In the genomic region with DNA sequence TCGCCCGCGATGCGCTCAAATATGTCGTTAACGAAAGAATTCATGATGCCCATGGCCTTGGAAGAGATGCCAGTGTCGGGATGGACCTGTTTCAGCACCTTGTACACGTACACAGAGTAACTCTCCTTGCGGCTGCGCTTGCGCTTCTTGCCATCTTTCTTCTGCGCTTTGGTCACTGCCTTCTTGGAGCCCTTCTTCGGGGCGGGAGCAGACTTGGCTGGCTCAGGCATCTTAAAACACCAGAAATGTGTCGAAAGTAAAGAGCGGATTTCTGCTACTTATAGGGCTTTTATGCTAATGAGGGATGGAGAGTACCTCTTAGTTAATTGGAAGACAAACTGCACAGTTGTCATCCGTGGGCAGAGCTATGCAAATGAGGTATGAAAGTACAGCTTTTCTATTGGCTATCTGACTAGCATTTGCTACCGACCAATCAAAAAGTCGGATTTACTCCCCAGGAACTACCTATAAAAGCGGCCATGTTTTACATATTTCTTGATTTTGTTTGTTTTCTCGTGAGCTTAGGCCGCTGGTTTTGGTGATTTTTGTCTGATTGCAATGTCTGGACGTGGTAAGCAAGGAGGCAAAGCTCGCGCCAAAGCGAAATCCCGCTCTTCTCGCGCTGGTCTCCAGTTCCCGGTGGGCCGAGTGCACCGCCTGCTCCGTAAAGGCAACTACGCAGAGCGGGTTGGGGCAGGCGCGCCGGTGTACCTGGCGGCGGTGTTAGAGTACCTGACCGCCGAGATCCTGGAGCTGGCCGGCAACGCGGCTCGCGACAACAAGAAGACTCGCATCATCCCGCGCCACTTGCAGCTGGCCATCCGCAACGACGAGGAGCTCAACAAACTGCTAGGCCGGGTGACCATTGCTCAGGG, we compare ENCODE assay signal across 7 cellular contexts.
DNase-seq lines count a peak whose midpoint lies in the region; ATAC-seq lines count a peak whose summit lies in the region.

No MANE protein-coding gene starts in this region.

- peak; percentile 100 for DNase-seq in NCI-H2029 (lab: John Stamatoyannopoulos, UW)
- peak; percentile 60 for DNase-seq in T-helper 9 cell
- DNase-seq in astrocyte of the hippocampus (ENCODE audit: low read depth, low spot score): peak; percentile 96
- DNase-seq in hepatic stellate cell (ENCODE audit: low spot score): peak; percentile 98
- peak; percentile 98 for DNase-seq in putamen (ENCODE audit: low spot score)

- ATAC-seq in GM18508 (IDR thresholded peaks at IDR 0.05; ENCODE audit: insufficient read depth, unreplicated experiment) (peak; percentile 65), HG02981 (IDR thresholded peaks at IDR 0.05; ENCODE audit: unreplicated experiment) (peak; percentile 76)

Comparison
In these comparisons a context has a peak if more than half of its experiments do, and no peak if none do; other contexts are left out.
1. Peak in every context shown above with its lines: DNase-seq and ATAC-seq.